Comparison of ENCODE assay signal across 11 cellular contexts in genomic region chr1:40058097-40058452, GRCh38. TPM values are rescaled to one million over a fixed set of nuclear protein-coding genes. Genes with fewer than 3 reads are reported as not detected.
A peak's percentile ranks its signal among the peaks of the same experiment; 100 is the strongest.
DNase-seq lines count a peak whose midpoint lies in the region; ATAC-seq, FAIRE-seq and TF ChIP-seq lines count a peak whose summit lies in the region.
"Had no signal": no experiment of that assay in that cellular context is flagged by ENCODE, and none has a peak within 500 bp of the region (broad histone marks: within the 10 kb centered on the region; RNA-seq: fewer than 3 reads in every experiment).

No MANE protein-coding gene starts in this region.

- H3K4me1 ChIP-seq in OCI-LY1 (ENCODE audit: insufficient read depth, low read length, severe bottlenecking), result peaks cover 40% of the 10 kb centered on the region
- H3K4me1 ChIP-seq in colonic mucosa, result peaks cover 27% of the 10 kb centered on the region
- no peaks in the 10 kb centered on the region for H3K4me1 ChIP-seq in smooth muscle cell (ENCODE audit: low read depth)
- H3K4me1 ChIP-seq in suprapubic skin, result peaks cover 42% of the 10 kb centered on the region

- no peak for DNase-seq in GM12891 (ENCODE audit: insufficient read length, low spot score)
- DNase-seq in colonic mucosa, result no peak
- DNase-seq in smooth muscle cell (lab: John Stamatoyannopoulos, UW; ENCODE audit: unreplicated experiment), result no peak
- no peak for DNase-seq in activated gamma-delta T cell (lab: John Stamatoyannopoulos, UW)
- no peak for DNase-seq in suprapubic skin (ENCODE audit: low spot score in 2 of 2)
- DNase-seq: DMS153; effector CD4-positive, alpha-beta T cell; NCI-H146 had no signal

- no peak overlapping the region for H3K4me3 ChIP-seq in OCI-LY1 (ENCODE audit: low read depth, low read length, poor library complexity, severe bottlenecking)
- H3K4me3 ChIP-seq in colonic mucosa, result no peak overlapping the region
- no peak overlapping the region for H3K4me3 ChIP-seq in smooth muscle cell
- H3K4me3 ChIP-seq in suprapubic skin, result no peak overlapping the region

- no peak overlapping the region; the same call in 1 of the 2 replicates for H3K4me2 ChIP-seq in OCI-LY1 (ENCODE audit: low read length)
- no peak overlapping the region for H3K4me2 ChIP-seq in smooth muscle cell

- H3K9ac ChIP-seq in OCI-LY1 (ENCODE audit: low read length) (no peak overlapping the region), colonic mucosa (ENCODE audit: low read depth in 2 of 2, low read length in 2 of 2) (no peak overlapping the region), smooth muscle cell (ENCODE audit: low read depth) (no peak overlapping the region)

- H3K9me3 ChIP-seq in OCI-LY1 (ENCODE audit: low read length), result no peaks in the 10 kb centered on the region
- H3K9me3 ChIP-seq in colonic mucosa, result no peaks in the 10 kb centered on the region
- no peaks in the 10 kb centered on the region for H3K9me3 ChIP-seq in smooth muscle cell (replicated peaks; ENCODE audit: low read depth)
- H3K9me3 ChIP-seq in suprapubic skin, result no peaks in the 10 kb centered on the region

- H3F3A ChIP-seq in OCI-LY1 (ENCODE audit: insufficient read depth, low read length), result no peaks in the 10 kb centered on the region
- H3F3A ChIP-seq in smooth muscle cell (ENCODE audit: low read depth), result peaks cover 12% of the 10 kb centered on the region

- TF ChIP-seq POLR2A in GM12891 (IDR thresholded peaks at IDR 0.05; ENCODE audit: low read depth, low read length), result no peak
- TF ChIP-seq POLR2A in suprapubic skin (IDR thresholded peaks at IDR 0.05), result no peak

- H3K36me3 ChIP-seq in OCI-LY1 (ENCODE audit: insufficient read depth, low read length), result peaks cover 58% of the 10 kb centered on the region
- H3K36me3 ChIP-seq in colonic mucosa, result peaks cover 13% of the 10 kb centered on the region
- H3K36me3 ChIP-seq in smooth muscle cell (ENCODE audit: low read depth), result peaks cover 13% of the 10 kb centered on the region
- H3K36me3 ChIP-seq in suprapubic skin, result peaks cover 42% of the 10 kb centered on the region

- H3K27me3 ChIP-seq in OCI-LY1 (ENCODE audit: insufficient read depth, low read length), result no peaks in the 10 kb centered on the region
- H3K27me3 ChIP-seq in colonic mucosa, result no peaks in the 10 kb centered on the region
- no peaks in the 10 kb centered on the region for H3K27me3 ChIP-seq in smooth muscle cell (ENCODE audit: low read depth)
- H3K27me3 ChIP-seq in suprapubic skin, result no peaks in the 10 kb centered on the region

- peak; percentile 16 for FAIRE-seq in GM12891 (lab: Jason Lieb, UNC)
- FAIRE-seq: TTC549 had no signal

- intact Hi-C loops in colonic mucosa (cut with DNase I), result no loop called here

- no peaks in the 10 kb centered on the region for H3K9me2 ChIP-seq in OCI-LY1 (ENCODE audit: low read depth, low read length)

- TF ChIP-seq CTCF in OCI-LY1 (IDR thresholded peaks at IDR 0.05; ENCODE audit: low read length) (no peak), colonic mucosa (IDR thresholded peaks at IDR 0.05) (no peak), smooth muscle cell (IDR thresholded peaks at IDR 0.05; ENCODE audit: borderline replicate concordance, insufficient read depth, poor library complexity, severe bottlenecking) (no peak), suprapubic skin (IDR thresholded peaks at IDR 0.05) (no peak)

- H4K20me1 ChIP-seq in OCI-LY1 (ENCODE audit: insufficient read depth, low read length) (no peaks in the 10 kb centered on the region), smooth muscle cell (ENCODE audit: low read depth) (peaks cover 100% of the 10 kb centered on the region)

- H3K27ac ChIP-seq in OCI-LY1 (ENCODE audit: low read depth, low read length, poor library complexity, severe bottlenecking) (peak overlapping the region; percentile 90), colonic mucosa (peak overlapping the region; percentile 85), smooth muscle cell (ENCODE audit: low read depth) (peak overlapping the region; percentile 1), suprapubic skin (no peak overlapping the region)

- ATAC-seq in GM21447 (IDR thresholded peaks at IDR 0.05; ENCODE audit: unreplicated experiment), result no peak

- H3K79me2 ChIP-seq in OCI-LY1 (ENCODE audit: insufficient read depth, low read length) (peaks cover 37% of the 10 kb centered on the region), smooth muscle cell (ENCODE audit: low read depth) (peaks cover 97% of the 10 kb centered on the region)

- WGBS in smooth muscle cell (ENCODE audit: low lambda C conversion rate), result 85% methylated on average over 1 of the region's 1 CpG
- 78% methylated on average over 1 of the region's 1 CpG for WGBS in suprapubic skin

- no peak overlapping the region for H2AFZ ChIP-seq in OCI-LY1 (ENCODE audit: low read length)
- H2AFZ ChIP-seq in smooth muscle cell (ENCODE audit: low read depth), result no peak overlapping the region

- TF ChIP-seq EP300 in suprapubic skin (IDR thresholded peaks at IDR 0.05), result no peak

TF ChIP-seq in GM12891, 5 proteins besides CTCF, POLR2A, EP300 and RAD21:
- TF ChIP-seq PAX5 (IDR thresholded peaks at IDR 0.05; ENCODE audit: insufficient read depth, low read length, severe bottlenecking), result no peak

RNA-seq across cellular contexts. Expression of gene CAP1, which starts 17.5 kb away (rescaled TPM):
- polyA plus RNA-seq in GM12891 (2012; ENCODE audit: low read depth, missing spikeins), result 324 TPM
- total RNA-seq in colonic mucosa (100 to 1,000 TPM; 500 to 548 TPM), smooth muscle cell (362 and 390 TPM in 2 replicates), suprapubic skin (100 to 1,000 TPM; 102 to 154 (median 123) TPM)
- 370 and 381 TPM in 2 replicates for polyA plus RNA-seq in smooth muscle cell

RNA-seq across cellular contexts. Expression of gene PPT1, which starts 39.0 kb away (rescaled TPM):
- 40.7 TPM for polyA plus RNA-seq in GM12891 (2012; ENCODE audit: low read depth, missing spikeins)
- total RNA-seq in colonic mucosa, result 10 to 100 TPM; 25.7 to 37.7 TPM
- 66.3 and 85.6 TPM in 2 replicates for total RNA-seq in smooth muscle cell
- 72.4 and 72.5 TPM in 2 replicates for polyA plus RNA-seq in smooth muscle cell
- total RNA-seq in suprapubic skin, result 10 to 100 TPM; 33.5 to 57.7 (median 42.6) TPM
